In the genomic region with DNA sequence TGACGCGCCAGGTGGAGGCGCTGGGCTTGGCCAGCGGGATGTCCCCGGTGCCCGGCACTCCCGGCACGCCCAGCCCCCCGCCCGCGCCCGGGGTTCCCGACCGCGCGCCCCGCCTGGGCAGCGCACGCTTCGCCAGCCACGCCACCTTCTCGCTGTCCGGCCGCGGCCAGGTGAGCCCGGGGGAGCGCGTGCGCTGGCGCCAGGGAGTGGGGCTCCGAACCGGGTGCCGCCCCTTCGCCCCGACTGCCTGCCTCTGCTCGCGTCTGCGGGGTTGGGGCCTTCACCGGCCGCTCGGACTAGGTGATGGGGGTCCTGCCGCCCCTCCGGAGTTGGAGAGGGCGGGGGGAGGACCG, we compare ENCODE assay signal across 10 cellular contexts. TPM values are rescaled to one million over a fixed set of nuclear protein-coding genes. Genes with fewer than 3 reads are reported as not detected.
DNase-seq lines count a peak whose midpoint lies in the region; ATAC-seq and TF ChIP-seq lines count a peak whose summit lies in the region.
"Had no signal": no experiment of that assay in that cellular context is flagged by ENCODE, and none has a peak within 500 bp of the region (broad histone marks: within the 10 kb centered on the region; RNA-seq: fewer than 3 reads in every experiment).

No MANE protein-coding gene starts in this region.

- 3% methylated on average over 45 of the region's 45 CpGs; no CpG with 5 or more reads in 1 of the 2 donors for WGBS in tibial nerve, 2 donors

- H3K4me3 Mint-ChIP-seq in activated naive CD4-positive, alpha-beta T cell treated with anti-CD3 and anti-CD28 coated beads, Interleukin-2, amount 50 U/mL, for 24 hours, result peak overlapping the region; percentile 78
- peak overlapping the region; percentile 30 to 75 (median 58) for H3K4me3 Mint-ChIP-seq in naive thymus-derived CD8-positive, alpha-beta T cell
- H3K4me3 Mint-ChIP-seq: activated CD8-positive, alpha-beta memory T cell treated with anti-CD3 and anti-CD28 coated beads, Interleukin-2, amount 10 ng/mL, durations not matched to agents 7 days and 5 days had no signal

- peaks cover 0 to 53% of the 10 kb centered on the region in 2 donors for H3K27me3 ChIP-seq in tibial nerve

- DNase-seq in activated naive CD4-positive, alpha-beta T cell (lab: John Stamatoyannopoulos, UW), result no peak
- DNase-seq in epithelial cell of proximal tubule (ENCODE audit: low read depth) (no peak), tibial nerve (ENCODE audit: low spot score in 2 of 2) (no peak), superior temporal gyrus (ENCODE audit: extremely low spot score) (no peak), NCI-H526 treated with DMSO at 0.1 percent for 48 hours (lab: John Stamatoyannopoulos, UW) (no peak), NCI-H226 (no peak)
- no peak for DNase-seq in naive thymus-derived CD8-positive, alpha-beta T cell
- DNase-seq: activated CD8-positive, alpha-beta memory T cell treated with anti-CD3 and anti-CD28 coated beads, Interleukin-2, amount 10 ng/mL, durations not matched to agents 7 days and 5 days; NCI-H446 treated with DMSO at 0.1 percent for 48 hours had no signal

- peak overlapping the region in 1 of 4 donors; percentile 52 for H3K27ac ChIP-seq in tibial nerve

- TF ChIP-seq CTCF in epithelial cell of proximal tubule (conservative IDR thresholded peaks at IDR 0.05; ENCODE audit: low read depth, low read length) (no peak), tibial nerve (IDR thresholded peaks at IDR 0.05) (no peak)

- POLR2A ChIA-PET in naive thymus-derived CD8-positive, alpha-beta T cell (lab: Charles Lee), result no interaction called here

- H3K4me1 ChIP-seq in tibial nerve, result peaks cover 0 to 15% (median 6%) of the 10 kb centered on the region in 4 donors

- H3K4me1 Mint-ChIP-seq in activated naive CD4-positive, alpha-beta T cell treated with anti-CD3 and anti-CD28 coated beads, Interleukin-2, amount 50 U/mL, for 24 hours, result peaks cover 10% of the 10 kb centered on the region
- peaks cover 2 to 15% (median 7%) of the 10 kb centered on the region in 4 donors for H3K4me1 Mint-ChIP-seq in naive thymus-derived CD8-positive, alpha-beta T cell

- no peak overlapping the region for H3K27ac Mint-ChIP-seq in activated naive CD4-positive, alpha-beta T cell treated with anti-CD3 and anti-CD28 coated beads, Interleukin-2, amount 50 U/mL, for 24 hours
- no peak overlapping the region for H3K27ac Mint-ChIP-seq in naive thymus-derived CD8-positive, alpha-beta T cell
- H3K27ac Mint-ChIP-seq: activated CD8-positive, alpha-beta memory T cell treated with anti-CD3 and anti-CD28 coated beads, Interleukin-2, amount 10 ng/mL, durations not matched to agents 7 days and 5 days had no signal

- no peaks in the 10 kb centered on the region for H3K36me3 ChIP-seq in tibial nerve

- H3K9me3 Mint-ChIP-seq in activated naive CD4-positive, alpha-beta T cell treated with anti-CD3 and anti-CD28 coated beads, Interleukin-2, amount 50 U/mL, for 24 hours, result no peaks in the 10 kb centered on the region
- H3K9me3 Mint-ChIP-seq in naive thymus-derived CD8-positive, alpha-beta T cell, result no peaks in the 10 kb centered on the region

- H3K4me3 ChIP-seq in epithelial cell of proximal tubule (ENCODE audit: low read depth, low read length) (peak overlapping the region; percentile 57), tibial nerve (peak overlapping the region in 3 of 4 donors; percentile 0 to 51 (median 47))

- no peaks in the 10 kb centered on the region for H3K9me3 ChIP-seq in tibial nerve

- no peak for ATAC-seq in naive thymus-derived CD8-positive, alpha-beta T cell

- no peak for TF ChIP-seq EP300 in tibial nerve (IDR thresholded peaks at IDR 0.05)

- no peak for TF ChIP-seq POLR2A in tibial nerve (IDR thresholded peaks at IDR 0.05)

- H3K27me3 Mint-ChIP-seq in activated naive CD4-positive, alpha-beta T cell treated with anti-CD3 and anti-CD28 coated beads, Interleukin-2, amount 50 U/mL, for 24 hours, result peaks cover 18% of the 10 kb centered on the region
- H3K27me3 Mint-ChIP-seq in naive thymus-derived CD8-positive, alpha-beta T cell, result peaks cover 7 to 50% (median 39%) of the 10 kb centered on the region in 5 donors

- H3K36me3 Mint-ChIP-seq in activated naive CD4-positive, alpha-beta T cell treated with anti-CD3 and anti-CD28 coated beads, Interleukin-2, amount 50 U/mL, for 24 hours, result no peaks in the 10 kb centered on the region
- no peaks in the 10 kb centered on the region for H3K36me3 Mint-ChIP-seq in naive thymus-derived CD8-positive, alpha-beta T cell
- H3K36me3 Mint-ChIP-seq: activated CD8-positive, alpha-beta memory T cell treated with anti-CD3 and anti-CD28 coated beads, Interleukin-2, amount 10 ng/mL, durations not matched to agents 7 days and 5 days had no signal

RNA-seq across cellular contexts. Expression of a gene that starts 0.5 kb away (rescaled TPM):
- total RNA-seq in epithelial cell of proximal tubule (0.07 and 1.3 TPM in 2 replicates), tibial nerve (1 to 10 TPM; 1.5 to 8.2 (median 4.4) TPM)
- total RNA-seq in naive thymus-derived CD8-positive, alpha-beta T cell, result not detected
- not detected for polyA plus RNA-seq in naive thymus-derived CD8-positive, alpha-beta T cell
- total RNA-seq: activated CD8-positive, alpha-beta memory T cell treated with anti-CD3 and anti-CD28 coated beads, Interleukin-2, amount 10 ng/mL, durations not matched to agents 7 days and 5 days had no signal

RNA-seq across cellular contexts. Expression of a gene that starts 24.4 kb away (rescaled TPM):
- total RNA-seq in epithelial cell of proximal tubule, result 0.80 and 0.86 TPM in 2 replicates
- not detected for total RNA-seq in naive thymus-derived CD8-positive, alpha-beta T cell
- polyA plus RNA-seq in naive thymus-derived CD8-positive, alpha-beta T cell, result not detected
- total RNA-seq in tibial nerve, result not detected
- total RNA-seq: activated CD8-positive, alpha-beta memory T cell treated with anti-CD3 and anti-CD28 coated beads, Interleukin-2, amount 10 ng/mL, durations not matched to agents 7 days and 5 days had no signal

RNA-seq across cellular contexts. Expression of a gene that starts 29.6 kb away (rescaled TPM):
- total RNA-seq in epithelial cell of proximal tubule (70.9 and 140 TPM in 2 replicates), tibial nerve (100 to 1,000 TPM in 1 of 4 donors, 10 to 100 TPM in 3; 53.8 to 119 (median 54.4) TPM)
- total RNA-seq in naive thymus-derived CD8-positive, alpha-beta T cell, result 10 to 100 TPM; 84.4 to 88.6 TPM
- 10 to 100 TPM; 14.0 to 45.7 (median 28.7) TPM for polyA plus RNA-seq in naive thymus-derived CD8-positive, alpha-beta T cell

RNA-seq across cellular contexts. Expression of a gene that starts 56.7 kb away (rescaled TPM):
- total RNA-seq in epithelial cell of proximal tubule (0.14 TPM in 1 of 2 replicates, not detected in the other), tibial nerve (not detected)
- total RNA-seq in naive thymus-derived CD8-positive, alpha-beta T cell, result under 1 TPM; 0.60 TPM
- polyA plus RNA-seq in naive thymus-derived CD8-positive, alpha-beta T cell, result not detected
- total RNA-seq: activated CD8-positive, alpha-beta memory T cell treated with anti-CD3 and anti-CD28 coated beads, Interleukin-2, amount 10 ng/mL, durations not matched to agents 7 days and 5 days had no signal
